ENCODE assay signal across 15 cellular contexts in genomic region chr10:100829933-100830727, GRCh38.
A peak's percentile ranks its signal among the peaks of the same experiment; 100 is the strongest.
DNase-seq lines count a peak whose midpoint lies in the region; ATAC-seq, FAIRE-seq and TF ChIP-seq lines count a peak whose summit lies in the region.
"Had no signal": no experiment of that assay in that cellular context is flagged by ENCODE, and none has a peak within 500 bp of the region (broad histone marks: within the 10 kb centered on the region; RNA-seq: fewer than 3 reads in every experiment).

No MANE protein-coding gene starts in this region.

- no peak for DNase-seq in CD8-positive, alpha-beta memory T cell
- no peak for DNase-seq in T-cell
- DNase-seq in H1 (ENCODE audit: low read depth in 1 of 2, low spot score in 2 of 2), result no peak
- peak; percentile 78 for DNase-seq in osteoblast (ENCODE audit: insufficient read length, low spot score, missing footprints)
- no peak for DNase-seq in caudate nucleus (lab: John Stamatoyannopoulos, UW)
- DNase-seq: anterior cingulate cortex, foreskin melanocyte, GF-D8, kidney, NCI-H1105 treated with DMSO at 0.1 percent for 48 hours, NCI-H510A treated with DMSO at 0.1 percent for 48 hours, PC-9 had no signal

- peak overlapping the region in 1 of 8 donors; percentile 71 for H3K27ac Mint-ChIP-seq in CD8-positive, alpha-beta memory T cell
- H3K27ac Mint-ChIP-seq in T-cell, result peak overlapping the region in 1 of 2 donors; percentile 36

- no peak overlapping the region for H2BK120ac ChIP-seq in H1 (replicated peaks; ENCODE audit: low read depth, low read length)

- TF ChIP-seq POLR2A in H1 (IDR thresholded peaks at IDR 0.05; ENCODE audit: control extremely low read depth in 1 of 2, low read depth in 2 of 2, low read length in 2 of 2), result no peak

- TF ChIP-seq CTCF in H1 (IDR thresholded peaks at IDR 0.05; ENCODE audit: control extremely low read depth in 1 of 3, insufficient read depth in 1 of 3, low read depth in 1 of 3, low read length in 3 of 3), result no peak
- TF ChIP-seq CTCF in osteoblast (IDR thresholded peaks at IDR 0.05; ENCODE audit: extremely low read depth, low read depth, low read length), result no peak

- no peak overlapping the region for H4K91ac ChIP-seq in H1 (replicated peaks; ENCODE audit: insufficient read length, low read length)

- no peak overlapping the region for H3K4ac ChIP-seq in H1 (replicated peaks; ENCODE audit: insufficient read length, low read depth, low read length)

- H4K8ac ChIP-seq in H1 (ENCODE audit: extremely low read depth, insufficient read depth, low read length), result peak overlapping the region; percentile 57; the same call in 1 of the 2 replicates

- no peak overlapping the region for H3K4me3 ChIP-seq in CD8-positive, alpha-beta memory T cell (ENCODE audit: low read length)
- H3K4me3 ChIP-seq in H1 (ENCODE audit: extremely low read depth in 1 of 4, insufficient read depth in 2 of 4, low read depth in 3 of 4, low read length in 4 of 4), result no peak overlapping the region
- no peak overlapping the region for H3K4me3 ChIP-seq in osteoblast (ENCODE audit: insufficient read depth, low read length)
- H3K4me3 ChIP-seq: PC-9 had no signal

- no peak overlapping the region for H3K56ac ChIP-seq in H1 (replicated peaks; ENCODE audit: insufficient read length, low read depth, low read length)

- H3K9me3 Mint-ChIP-seq in CD8-positive, alpha-beta memory T cell, result peaks cover 0 to 2% (median 0%) of the 10 kb centered on the region in 5 donors
- H3K9me3 Mint-ChIP-seq in T-cell, result no peaks in the 10 kb centered on the region

- CTCF ChIA-PET in CD8-positive, alpha-beta memory T cell (lab: Charles Lee), result interaction anchor here (0.9 kb wide), 1 partner anchor 27 kb away, joined by 3 read pairs; no protein-coding TSS in a partner anchor
- CTCF ChIA-PET in T-cell (lab: Charles Lee), result no interaction called here
- CTCF ChIA-PET in H1 (lab: Charles Lee; ENCODE audit: partially characterized antibody), result interaction anchor here (0.9 to 8.1 kb wide), 7 partner anchors 13 to 95 kb away, joined by 3 to 74 read pairs (median 3); no protein-coding TSS in a partner anchor

- peak overlapping the region; percentile 43 to 51; a peak in 3 of 4 replicates for H3K4me2 ChIP-seq in H1 (ENCODE audit: insufficient read depth in 1 of 2, low read depth in 2 of 2, low read length in 2 of 2)
- H3K4me2 ChIP-seq in osteoblast (ENCODE audit: insufficient read depth, low read length), result no peak overlapping the region
- H3K4me2 ChIP-seq: PC-9 had no signal

- no peak overlapping the region for H3K14ac ChIP-seq in H1 (ENCODE audit: insufficient read length)

- H2BK5ac ChIP-seq in H1 (ENCODE audit: low read depth, low read length), result no peak overlapping the region

- no peak overlapping the region for H2BK20ac ChIP-seq in H1 (ENCODE audit: low read length)

- H2AK5ac ChIP-seq in H1 (ENCODE audit: low read depth, low read length), result 0 out of 2 replicates have a peak overlapping the region, but pooled peaks have one; percentile 39

- H3K4me1 ChIP-seq in CD8-positive, alpha-beta memory T cell (ENCODE audit: insufficient read depth, low read length), result peaks cover 30% of the 10 kb centered on the region
- H3K4me1 ChIP-seq in H1 (replicated peaks in 1 of 4; ENCODE audit: control insufficient read depth in 3 of 4, insufficient read depth in 4 of 4, low read length in 3 of 4) (peaks cover 4 to 26% (median 20%) of the 10 kb centered on the region in 4 experiments), osteoblast (ENCODE audit: insufficient read depth, low read length) (no peaks in the 10 kb centered on the region)

- peaks cover 2% of the 10 kb centered on the region; the same call in 1 of the 2 replicates for H3K23me2 ChIP-seq in H1 (ENCODE audit: low read depth, low read length)

- peak overlapping the region; percentile 72; the same call in 1 of the 2 replicates for H2BK15ac ChIP-seq in H1 (ENCODE audit: low read length)

- no peaks in the 10 kb centered on the region for H3K9me3 ChIP-seq in CD8-positive, alpha-beta memory T cell (ENCODE audit: low read length)
- H3K9me3 ChIP-seq in H1 (ENCODE audit: insufficient read depth in 2 of 2, low read depth in 1 of 2, low read length in 1 of 2) (no peaks in the 10 kb centered on the region), osteoblast (ENCODE audit: low read depth, low read length) (no peaks in the 10 kb centered on the region)

- H3K79me1 ChIP-seq in H1 (ENCODE audit: low read depth, low read length), result no peaks in the 10 kb centered on the region

- H3K23ac ChIP-seq in H1 (ENCODE audit: insufficient read length), result no peak overlapping the region

- no peak overlapping the region for H3K27ac ChIP-seq in CD8-positive, alpha-beta memory T cell (ENCODE audit: low read depth, low read length)
- no peak overlapping the region for H3K27ac ChIP-seq in H1 (ENCODE audit: low read depth, low read length)
- no peak overlapping the region for H3K27ac ChIP-seq in osteoblast (ENCODE audit: low read depth, low read length)
- H3K27ac ChIP-seq in caudate nucleus (ENCODE audit: low read depth, low read length), result no peak overlapping the region
- H3K27ac ChIP-seq: C4-2B, PC-9 had no signal

- H3K79me2 ChIP-seq in H1 (ENCODE audit: control insufficient read depth in 1 of 2, insufficient read depth in 2 of 2, low read length in 2 of 2) (no peaks in the 10 kb centered on the region), osteoblast (ENCODE audit: insufficient read depth, low read length) (no peaks in the 10 kb centered on the region)

- H3K36me3 ChIP-seq in CD8-positive, alpha-beta memory T cell (ENCODE audit: insufficient read depth, low read length), result no peaks in the 10 kb centered on the region
- peaks cover 0 to 8% (median 0%) of the 10 kb centered on the region in 4 experiments; a peak in 1 of 8 replicates for H3K36me3 ChIP-seq in H1 (ENCODE audit: control insufficient read depth in 2 of 4, insufficient read depth in 4 of 4, low read length in 3 of 4)
- H3K36me3 ChIP-seq in osteoblast (ENCODE audit: insufficient read depth, low read length), result no peaks in the 10 kb centered on the region

- TF ChIP-seq EP300 in H1 (IDR thresholded peaks at IDR 0.05; ENCODE audit: borderline replicate concordance in 1 of 2, low read depth in 2 of 2, low read length in 2 of 2), result no peak

- H2AFZ ChIP-seq in H1 (ENCODE audit: low read length) (no peak overlapping the region), osteoblast (ENCODE audit: low read length) (no peak overlapping the region)
- H2AFZ ChIP-seq: PC-9 had no signal

- peaks cover 29 to 65% of the 10 kb centered on the region in 2 donors for H3K27me3 Mint-ChIP-seq in CD8-positive, alpha-beta memory T cell
- peaks cover 74 to 78% of the 10 kb centered on the region in 2 donors for H3K27me3 Mint-ChIP-seq in T-cell

- H4K20me1 ChIP-seq in H1 (replicated peaks in 1 of 2; ENCODE audit: control insufficient read depth in 1 of 2, insufficient read depth in 2 of 2, low read length in 2 of 2) (peaks cover 11 to 15% of the 10 kb centered on the region in 2 experiments), osteoblast (ENCODE audit: insufficient read depth, low read length) (no peaks in the 10 kb centered on the region)

- no peak overlapping the region for H3K9ac ChIP-seq in H1 (replicated peaks in 1 of 4; ENCODE audit: extremely low read depth in 1 of 4, low read depth in 3 of 4, low read length in 3 of 4)

- no peak overlapping the region for H3K18ac ChIP-seq in H1 (ENCODE audit: extremely low read depth, low read length)

- peak overlapping the region; percentile 46 to 79 (median 70) for H3K4me3 Mint-ChIP-seq in CD8-positive, alpha-beta memory T cell
- H3K4me3 Mint-ChIP-seq in T-cell, result peak overlapping the region; percentile 63 to 89 (median 68)

- H4K5ac ChIP-seq in H1 (ENCODE audit: insufficient read length, low read depth, low read length), result no peak overlapping the region

- H3K4me1 Mint-ChIP-seq in CD8-positive, alpha-beta memory T cell, result peaks cover 24 to 49% (median 33%) of the 10 kb centered on the region in 3 donors
- H3K4me1 Mint-ChIP-seq in T-cell, result peaks cover 29 to 43% (median 40%) of the 10 kb centered on the region in 3 donors

- TF ChIP-seq RAD21 in H1 (IDR thresholded peaks at IDR 0.05 in 1 of 2, conservative IDR thresholded peaks at IDR 0.05 in 1 of 2; ENCODE audit: low read depth in 2 of 2, low read length in 2 of 2), result no peak

- H3K27me3 ChIP-seq in CD8-positive, alpha-beta memory T cell (ENCODE audit: insufficient read depth, low read length, poor library complexity, severe bottlenecking), result peaks cover 59% of the 10 kb centered on the region
- peaks cover 82 to 96% (median 94%) of the 10 kb centered on the region in 4 experiments for H3K27me3 ChIP-seq in H1 (replicated peaks in 1 of 4; ENCODE audit: control insufficient read depth in 3 of 4, extremely low read depth in 1 of 4, insufficient read depth in 3 of 4, low read length in 3 of 4)
- peaks cover 97% of the 10 kb centered on the region for H3K27me3 ChIP-seq in osteoblast (ENCODE audit: insufficient read depth, low read length)

- H2BK12ac ChIP-seq in H1 (ENCODE audit: low read depth, low read length), result peak overlapping the region; percentile 60; the same call in 1 of the 2 replicates

- WGBS in H1 (ENCODE audit: extremely low coverage in 1 of 2, insufficient coverage in 1 of 2, insufficient read length in 1 of 2, insufficient replicate concordance in 2 of 2, low coverage in 1 of 2, low lambda C conversion rate in 2 of 2, missing lambda C conversion rate in 1 of 2), 2 experiments, result 13% methylated on average over 44 of the region's 44 CpGs; no CpG with 5 or more reads in 1 of the 2 experiments

- POLR2A ChIA-PET in CD8-positive, alpha-beta memory T cell (lab: Charles Lee), result no interaction called here
- POLR2A ChIA-PET in T-cell (lab: Charles Lee) (no interaction called here), H1 (lab: Charles Lee; ENCODE audit: partially characterized antibody) (no interaction called here)

- FAIRE-seq in H1 (lab: Jason Lieb, UNC), result no peak
- FAIRE-seq: kidney had no signal

- ATAC-seq in T-cell (replicated peaks in 1 of 4), result no peak
- no peak for ATAC-seq in GM18511 (IDR thresholded peaks at IDR 0.05; ENCODE audit: unreplicated experiment)
- ATAC-seq in HG03378 (IDR thresholded peaks at IDR 0.05; ENCODE audit: unreplicated experiment), result no peak

- H3K36me3 Mint-ChIP-seq in CD8-positive, alpha-beta memory T cell, result peaks cover 0 to 4% (median 0%) of the 10 kb centered on the region in 3 donors
- H3K36me3 Mint-ChIP-seq in T-cell, result no peaks in the 10 kb centered on the region

TF ChIP-seq in H1, 55 proteins besides CTCF, POLR2A, EP300 and RAD21 (continues in another document):
- peak; percentile 78; the same call in 1 of the 2 replicates for TF ChIP-seq CBX8 (IDR thresholded peaks at IDR 0.05; ENCODE audit: borderline replicate concordance, low read depth, low read length)
- peak; percentile 98 for TF ChIP-seq EZH2 (IDR thresholded peaks at IDR 0.05; ENCODE audit: low read depth, low read length, severe bottlenecking)
- no peak for TF ChIP-seq TEAD4 (IDR thresholded peaks at IDR 0.05; ENCODE audit: low read depth, low read length)
- no peak for TF ChIP-seq TCF12 (IDR thresholded peaks at IDR 0.05; ENCODE audit: low read depth, low read length)
- TF ChIP-seq GTF2F1 (IDR thresholded peaks at IDR 0.05; ENCODE audit: borderline replicate concordance, low read depth, low read length), result no peak
- TF ChIP-seq YY1 (IDR thresholded peaks at IDR 0.05; ENCODE audit: low read depth, low read length), result no peak
- TF ChIP-seq RNF2 (IDR thresholded peaks at IDR 0.05; ENCODE audit: borderline replicate concordance, low read depth, low read length, missing control alignments, poor library complexity, severe bottlenecking), result peak; percentile 84
- peak; percentile 99 for TF ChIP-seq SUZ12 (IDR thresholded peaks at IDR 0.05; ENCODE audit: low read length)

Comparison
In these comparisons a context has a peak if more than half of its experiments do, and no peak if none do; other contexts are left out.
1. CTCF ChIA-PET loops: an anchor here in CD8-positive, alpha-beta memory T cell (0.9 kb wide) and H1 (0.9 to 8.1 kb wide); none called in T-cell.